In the genomic region with DNA sequence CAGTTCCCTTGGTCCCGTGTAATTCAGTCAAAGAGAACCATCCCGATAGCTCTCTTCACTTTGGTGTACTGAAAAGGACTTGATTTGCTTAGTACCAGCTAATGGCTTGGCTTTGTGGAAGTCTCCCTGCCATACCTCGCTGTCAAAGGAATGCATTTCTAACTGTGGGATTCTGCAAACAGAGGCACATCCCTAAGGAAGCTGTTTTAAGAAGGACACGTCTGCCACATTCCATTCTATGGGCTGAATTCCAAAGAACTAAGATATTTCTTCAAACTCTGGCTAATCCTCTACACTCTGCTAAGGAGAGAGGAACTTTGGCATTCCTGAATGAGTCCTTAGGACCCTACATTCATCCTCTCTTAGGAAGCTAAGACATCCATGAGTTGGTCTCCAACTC, we compare ENCODE assay signal across 23 cellular contexts.
"Had no signal": no experiment of that assay in that cellular context is flagged by ENCODE, and none has a peak within 500 bp of the region (broad histone marks: within the 10 kb centered on the region; RNA-seq: fewer than 3 reads in every experiment).

No MANE protein-coding gene starts in this region.

- H3K27ac Mint-ChIP-seq: activated B cell treated with CpG ODN at 0.5 μM for 24 hours; activated CD8-positive, alpha-beta T cell treated with anti-CD3 and anti-CD28 coated beads for 36 hours; activated T-helper 17 cell treated with anti-CD3 and anti-CD28 coated beads, Interleukin-2, amount 50 U/mL, for 72 hours; naive thymus-derived CD4-positive, alpha-beta T cell had no signal

- H3K9me3 ChIP-seq: ovary, psoas muscle, tibial nerve had no signal

- H3K4me3 ChIP-seq: dorsolateral prefrontal cortex, ovary, psoas muscle, skin epidermis, tibial nerve had no signal

- H3K27me3 ChIP-seq: brain microvascular endothelial cell, dorsolateral prefrontal cortex, ovary, tibial nerve had no signal

- DNase-seq: activated B cell treated with CpG ODN at 0.5 μM for 24 hours; activated CD4-positive, alpha-beta T cell treated with anti-CD3 and anti-CD28 coated beads for 48 hours; activated CD8-positive, alpha-beta T cell treated with anti-CD3 and anti-CD28 coated beads for 36 hours; activated naive CD4-positive, alpha-beta T cell treated with Interleukin-2 at 50 U/mL for 16 hours; activated T-cell treated with anti-CD3 and anti-CD28 coated beads, Interleukin-2, amount 50 U/mL, for 1 hour; brain microvascular endothelial cell; central memory CD4-positive, alpha-beta T cell; dorsolateral prefrontal cortex; foreskin melanocyte; glutamatergic neuron; hypothalamus; left ventricle myocardium superior; naive thymus-derived CD4-positive, alpha-beta T cell; ovary; psoas muscle; right cardiac atrium; stimulated activated naive CD8-positive, alpha-beta T cell treated with anti-CD3 and anti-CD28 coated beads, Interleukin-15, Interleukin-2, amounts not matched to agents 100 U/mL and 50 U/mL, for 24 hours; substantia nigra; T-helper 2 cell had no signal

- H3K4me3 Mint-ChIP-seq: activated B cell treated with CpG ODN at 0.5 μM for 24 hours; activated CD8-positive, alpha-beta T cell treated with anti-CD3 and anti-CD28 coated beads for 36 hours; activated T-helper 17 cell treated with anti-CD3 and anti-CD28 coated beads, Interleukin-2, amount 50 U/mL, for 72 hours; naive thymus-derived CD4-positive, alpha-beta T cell had no signal

- H3K9me3 Mint-ChIP-seq: activated B cell treated with CpG ODN at 0.5 μM for 24 hours; activated CD8-positive, alpha-beta T cell treated with anti-CD3 and anti-CD28 coated beads for 36 hours; activated T-helper 17 cell treated with anti-CD3 and anti-CD28 coated beads, Interleukin-2, amount 50 U/mL, for 72 hours; naive thymus-derived CD4-positive, alpha-beta T cell had no signal

- H3K27ac ChIP-seq: brain microvascular endothelial cell, ovary, psoas muscle, skin epidermis, tibial nerve had no signal

- ATAC-seq: activated CD8-positive, alpha-beta T cell treated with anti-CD3 and anti-CD28 coated beads for 36 hours; activated T-helper 17 cell treated with anti-CD3 and anti-CD28 coated beads, Interleukin-2, amount 50 U/mL, for 72 hours; left ventricle myocardium superior; naive thymus-derived CD4-positive, alpha-beta T cell; psoas muscle; right cardiac atrium; stimulated activated naive CD8-positive, alpha-beta T cell treated with anti-CD3 and anti-CD28 coated beads, Interleukin-15, Interleukin-2, amounts not matched to agents 100 U/mL and 50 U/mL, for 24 hours had no signal

- H3K36me3 Mint-ChIP-seq: naive thymus-derived CD4-positive, alpha-beta T cell had no signal

- H3K36me3 ChIP-seq: brain microvascular endothelial cell, ovary, tibial nerve had no signal

- FAIRE-seq: colon had no signal

- H3K4me1 Mint-ChIP-seq: activated B cell treated with CpG ODN at 0.5 μM for 24 hours; activated T-helper 17 cell treated with anti-CD3 and anti-CD28 coated beads, Interleukin-2, amount 50 U/mL, for 72 hours had no signal
